Comparison of ENCODE assay signal across 1 cellular context in genomic region chr10:101060036-101060950, GRCh38.
TF ChIP-seq lines count a peak whose summit lies in the region.

No MANE protein-coding gene starts in this region.

TF ChIP-seq in HEK293, 187 proteins besides CTCF, POLR2A, EP300 and RAD21 (continued from another document):
- TF ChIP-seq YY1 (tag by site-specific recombination; IDR thresholded peaks at IDR 0.05) (no peak), KLF16 (tag by site-specific recombination; IDR thresholded peaks at IDR 0.05) (peak; percentile 38; the same call in 1 of the 2 replicates), ZNF670 (tag by site-specific recombination; IDR thresholded peaks at IDR 0.05; ENCODE audit: low read depth) (no peak), ZNF654 (tag by site-specific recombination; IDR thresholded peaks at IDR 0.05; ENCODE audit: low read depth) (peak; percentile 94), ZNF677 (tag by site-specific recombination; IDR thresholded peaks at IDR 0.05) (no peak), ZNF76 (tag by site-specific recombination; IDR thresholded peaks at IDR 0.05; ENCODE audit: borderline replicate concordance, low read depth) (no peak), KLF17 (tag by site-specific recombination; IDR thresholded peaks at IDR 0.05) (0 out of 2 replicates have a peak, but pooled peaks have one; percentile 32), ZNF18 (tag by site-specific recombination; IDR thresholded peaks at IDR 0.05) (no peak), ZNF521 (tag by site-specific recombination; IDR thresholded peaks at IDR 0.05) (no peak), ZNF146 (tag by site-specific recombination; IDR thresholded peaks at IDR 0.05) (no peak), ZNF626 (tag by site-specific recombination; IDR thresholded peaks at IDR 0.05) (no peak), ZNF571 (tag by site-specific recombination; IDR thresholded peaks at IDR 0.05) (no peak), ZNF335 (tag by site-specific recombination; conservative IDR thresholded peaks at IDR 0.05) (peak; percentile 82), ZNF707 (tag by site-specific recombination; IDR thresholded peaks at IDR 0.05) (no peak), ZNF501 (tag by site-specific recombination; IDR thresholded peaks at IDR 0.05) (peak; percentile 50; the same call in 1 of the 2 replicates), IKZF3 (tag by site-specific recombination; IDR thresholded peaks at IDR 0.05) (peak; percentile 91), PRDM4 (tag by site-specific recombination; IDR thresholded peaks at IDR 0.05) (0 out of 2 replicates have a peak, but pooled peaks have one; percentile 33), ZNF239 (tag by site-specific recombination; IDR thresholded peaks at IDR 0.05) (no peak), REPIN1 (tag by site-specific recombination; IDR thresholded peaks at IDR 0.05; ENCODE audit: low read depth) (0 out of 2 replicates have a peak, but pooled peaks have one; percentile 15), EGR2 (tag by site-specific recombination; IDR thresholded peaks at IDR 0.05; ENCODE audit: low read depth) (no peak), ZNF664 (tag by site-specific recombination; IDR thresholded peaks at IDR 0.05) (no peak), GFI1B (tag by site-specific recombination; IDR thresholded peaks at IDR 0.05) (no peak), ZNF660 (tag by site-specific recombination; IDR thresholded peaks at IDR 0.05) (peak; percentile 65), ZXDB (tag by site-specific recombination; IDR thresholded peaks at IDR 0.05) (peak; percentile 0; the same call in 1 of the 2 replicates), MZF1 (tag by site-specific recombination; IDR thresholded peaks at IDR 0.05; ENCODE audit: borderline replicate concordance) (peak; percentile 57; the same call in 1 of the 2 replicates), ZNF148 (tag by site-specific recombination; IDR thresholded peaks at IDR 0.05; ENCODE audit: borderline replicate concordance) (no peak), ZNF140 (tag by site-specific recombination; IDR thresholded peaks at IDR 0.05) (no peak), ZNF555 (tag by site-specific recombination; conservative IDR thresholded peaks at IDR 0.05) (no peak), ZEB2 (tag by site-specific recombination; IDR thresholded peaks at IDR 0.05) (peak; percentile 84), ZNF280C (tag by site-specific recombination; IDR thresholded peaks at IDR 0.05) (no peak), ZNF530 (tag by site-specific recombination; IDR thresholded peaks at IDR 0.05; ENCODE audit: low read depth) (no peak), KLF10 (tag by site-specific recombination; IDR thresholded peaks at IDR 0.05) (peak; percentile 38; the same call in 1 of the 2 replicates), ZBTB44 (tag by site-specific recombination; IDR thresholded peaks at IDR 0.05) (no peak), ZSCAN30 (tag by site-specific recombination; IDR thresholded peaks at IDR 0.05) (peak; percentile 36; the same call in 1 of the 2 replicates), ZNF266 (tag by site-specific recombination; IDR thresholded peaks at IDR 0.05; ENCODE audit: low read depth) (no peak), ZNF214 (tag by site-specific recombination; IDR thresholded peaks at IDR 0.05; ENCODE audit: borderline replicate concordance) (no peak), ZNF561 (tag by site-specific recombination; IDR thresholded peaks at IDR 0.05; ENCODE audit: borderline replicate concordance) (0 out of 2 replicates have a peak, but pooled peaks have one; percentile 27), ZFP37 (tag by site-specific recombination; IDR thresholded peaks at IDR 0.05) (peak; percentile 81), ZNF157 (tag by site-specific recombination; IDR thresholded peaks at IDR 0.05) (no peak), SCRT2 (tag by site-specific recombination; IDR thresholded peaks at IDR 0.05) (no peak), ZNF629 (tag by site-specific recombination; IDR thresholded peaks at IDR 0.05) (peak; percentile 46; the same call in 1 of the 2 replicates)
